25 cellular contexts compared by ENCODE assay signal in the genomic region with DNA sequence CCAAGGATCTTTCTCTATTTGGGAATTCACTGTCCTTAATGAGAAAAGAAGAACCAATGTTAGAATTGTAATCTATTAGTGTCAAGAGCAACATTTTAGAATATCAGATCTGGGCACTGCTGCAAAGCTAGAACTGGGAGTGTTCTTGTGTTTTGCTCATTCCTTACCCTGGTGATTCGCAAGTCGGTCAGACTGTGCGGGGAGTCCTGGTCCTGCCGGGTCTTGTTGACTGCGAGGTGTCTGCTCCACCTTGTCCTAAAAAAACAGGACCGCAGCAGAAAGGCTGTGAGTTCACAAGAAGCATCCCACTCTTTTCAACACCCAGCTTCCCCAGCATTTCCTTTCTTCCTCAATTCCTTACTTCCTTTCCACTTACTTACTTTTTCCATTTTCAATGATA.
"Had no signal": no experiment of that assay in that cellular context is flagged by ENCODE, and none has a peak within 500 bp of the region (broad histone marks: within the 10 kb centered on the region; RNA-seq: fewer than 3 reads in every experiment).

No MANE protein-coding gene starts in this region.

- H3K4me3 ChIP-seq: coronary artery, gastrocnemius medialis, heart left ventricle, hepatocyte, left ventricle myocardium inferior, lower lobe of right lung, mucosa of descending colon, sigmoid colon, testis, tibial artery had no signal

- H2AFZ ChIP-seq: hepatocyte, parathyroid adenoma had no signal

- H3K79me2 ChIP-seq: parathyroid adenoma had no signal

- H3K4me1 Mint-ChIP-seq: naive B cell; stimulated activated memory B cell treated with anti-CD40 and anti-IgM and Interleukin-4, amounts not matched to agents 10 μg/mL and 1 μg/mL and 100 μg/mL, for 72 hours had no signal

- H3K9me3 ChIP-seq: gastrocnemius medialis, heart left ventricle, left ventricle myocardium inferior, lower lobe of right lung, mucosa of descending colon, sigmoid colon, testis, tibial artery had no signal

- H3K9me3 Mint-ChIP-seq: effector memory CD8-positive, alpha-beta T cell; mesothelial cell of epicardium; naive B cell; natural killer cell treated with Interleukin-12 subunit alpha and Interleukin-12 subunit beta and Interleukin-15 and Interleukin-18, amount 100 ng/mL, for 72 hours; neural crest cell; stimulated activated memory B cell treated with anti-CD40 and anti-IgM and Interleukin-4, amounts not matched to agents 10 μg/mL and 1 μg/mL and 100 μg/mL, for 72 hours; type B pancreatic cell had no signal

- DNase-seq: effector memory CD8-positive, alpha-beta T cell; gastrocnemius medialis; heart left ventricle; left colon; left ventricle myocardium inferior; lower lobe of right lung; mesenchymal stem cell; mucosa of descending colon; naive B cell; right cardiac atrium; sigmoid colon; stimulated activated CD4-positive, alpha-beta T cell treated with anti-CD3 and anti-CD28 coated beads, Interleukin-4, amount 100 ng/mL, for 4 hours; stimulated activated naive CD8-positive, alpha-beta T cell treated with anti-CD3 and anti-CD28 coated beads, Interleukin-15, Interleukin-2, amounts not matched to agents 100 U/mL and 50 U/mL, for 24 hours; substantia nigra; testis; tibial artery had no signal

- H3K27me3 ChIP-seq: gastrocnemius medialis, heart left ventricle, hepatocyte, sigmoid colon, testis, tibial artery had no signal

- H3K27ac Mint-ChIP-seq: effector memory CD8-positive, alpha-beta T cell; mesothelial cell of epicardium; naive B cell; natural killer cell treated with Interleukin-12 subunit alpha and Interleukin-12 subunit beta and Interleukin-15 and Interleukin-18, amount 100 ng/mL, for 72 hours; progenitor cell of endocrine pancreas; stimulated activated memory B cell treated with anti-CD40 and anti-IgM and Interleukin-4, amounts not matched to agents 10 μg/mL and 1 μg/mL and 100 μg/mL, for 72 hours; type B pancreatic cell had no signal

- H3K4me1 ChIP-seq: testis had no signal

- H3K36me3 Mint-ChIP-seq: naive B cell; natural killer cell treated with Interleukin-12 subunit alpha and Interleukin-12 subunit beta and Interleukin-15 and Interleukin-18, amount 100 ng/mL, for 72 hours; stimulated activated memory B cell treated with anti-CD40 and anti-IgM and Interleukin-4, amounts not matched to agents 10 μg/mL and 1 μg/mL and 100 μg/mL, for 72 hours had no signal

- H3K27ac ChIP-seq: coronary artery, gastrocnemius medialis, heart left ventricle, hepatocyte, left ventricle myocardium inferior, lower lobe of right lung, parathyroid adenoma, sigmoid colon, testis, tibial artery had no signal

- ATAC-seq: effector memory CD8-positive, alpha-beta T cell; gastrocnemius medialis; heart left ventricle; left colon; lower lobe of right lung; mucosa of descending colon; natural killer cell treated with Interleukin-12 subunit alpha and Interleukin-12 subunit beta and Interleukin-15 and Interleukin-18, amount 100 ng/mL, for 72 hours; right cardiac atrium; stimulated activated memory B cell treated with anti-CD40 and anti-IgM and Interleukin-4, amounts not matched to agents 10 μg/mL and 1 μg/mL and 100 μg/mL, for 72 hours; stimulated activated naive CD8-positive, alpha-beta T cell treated with anti-CD3 and anti-CD28 coated beads, Interleukin-15, Interleukin-2, amounts not matched to agents 100 U/mL and 50 U/mL, for 24 hours had no signal

- H3K4me2 ChIP-seq: hepatocyte had no signal

- H3K9ac ChIP-seq: parathyroid adenoma had no signal

- H3K4me3 Mint-ChIP-seq: effector memory CD8-positive, alpha-beta T cell; mesothelial cell of epicardium; naive B cell; natural killer cell treated with Interleukin-12 subunit alpha and Interleukin-12 subunit beta and Interleukin-15 and Interleukin-18, amount 100 ng/mL, for 72 hours; neural crest cell; stimulated activated memory B cell treated with anti-CD40 and anti-IgM and Interleukin-4, amounts not matched to agents 10 μg/mL and 1 μg/mL and 100 μg/mL, for 72 hours; type B pancreatic cell had no signal

- H3K27me3 Mint-ChIP-seq: type B pancreatic cell had no signal
